27 cellular contexts compared by ENCODE assay signal in the genomic region with DNA sequence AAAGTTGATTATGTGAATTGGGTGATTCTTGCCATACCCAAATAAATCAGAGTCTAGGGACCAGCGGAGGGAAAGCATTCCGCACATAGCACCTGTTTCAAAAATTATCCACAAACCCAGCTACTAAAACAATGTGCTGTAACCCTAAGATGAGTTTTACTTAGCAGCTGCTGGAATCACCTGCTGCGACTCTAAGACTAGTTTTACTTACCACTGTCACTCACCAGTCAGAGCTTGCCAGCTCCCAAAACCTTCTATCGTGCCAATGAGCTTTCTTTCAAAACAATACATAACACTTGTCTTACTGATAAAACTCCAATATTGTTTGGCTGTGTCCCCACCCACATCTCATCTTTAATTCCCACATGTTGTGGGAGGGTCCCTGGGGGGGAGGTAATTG. TPM values are rescaled to one million over a fixed set of nuclear protein-coding genes. Genes with fewer than 3 reads are reported as not detected.
"Had no signal": no experiment of that assay in that cellular context is flagged by ENCODE, and none has a peak within 500 bp of the region (broad histone marks: within the 10 kb centered on the region; RNA-seq: fewer than 3 reads in every experiment).

No MANE protein-coding gene starts in this region.

- DNase-seq: dermis blood vessel endothelial cell; dorsolateral prefrontal cortex; effector CD4-positive, alpha-beta T cell; effector memory CD4-positive, alpha-beta T cell; esophagus squamous epithelium; foreskin fibroblast; foreskin melanocyte; gastrocnemius medialis; glutamatergic neuron; head of caudate nucleus; heart right ventricle; hippocampal formation; left cardiac atrium; left lung; left ventricle myocardium superior; lower lobe of right lung; mesendoderm; midbrain; naive B cell had no signal

- H3K27ac ChIP-seq: coronary artery, dorsolateral prefrontal cortex, esophagus squamous epithelium, gastrocnemius medialis, heart right ventricle, lower lobe of right lung had no signal

- H3K36me3 ChIP-seq: esophagus squamous epithelium, gastrocnemius medialis, heart right ventricle, left lung, lower lobe of right lung had no signal

- H3K27ac Mint-ChIP-seq: memory B cell, naive B cell had no signal

- H3K4me1 ChIP-seq: gastrocnemius medialis, left lung had no signal

- FAIRE-seq: colon, endothelial cell of umbilical vein, islet of Langerhans, keratinocyte had no signal

- H3K4me3 Mint-ChIP-seq: memory B cell, naive B cell had no signal

- ATAC-seq: esophagus mucosa, gastrocnemius medialis, heart right ventricle, left cardiac atrium, left lung, left ventricle myocardium superior, lower lobe of right lung had no signal

- H3K4me3 ChIP-seq: coronary artery, dorsolateral prefrontal cortex, esophagus squamous epithelium, gastrocnemius medialis, heart right ventricle, left lung, lower lobe of right lung had no signal

- H3K9me3 ChIP-seq: esophagus squamous epithelium, gastrocnemius medialis, left lung, lower lobe of right lung had no signal

RNA-seq across cellular contexts. Expression of gene ST8SIA6, which starts 18.5 kb away (rescaled TPM):
- total RNA-seq: kidney epithelial cell had no signal
- polyA plus RNA-seq: keratinocyte had no signal
